ENCODE assay signal across 8 cellular contexts in the genomic region with DNA sequence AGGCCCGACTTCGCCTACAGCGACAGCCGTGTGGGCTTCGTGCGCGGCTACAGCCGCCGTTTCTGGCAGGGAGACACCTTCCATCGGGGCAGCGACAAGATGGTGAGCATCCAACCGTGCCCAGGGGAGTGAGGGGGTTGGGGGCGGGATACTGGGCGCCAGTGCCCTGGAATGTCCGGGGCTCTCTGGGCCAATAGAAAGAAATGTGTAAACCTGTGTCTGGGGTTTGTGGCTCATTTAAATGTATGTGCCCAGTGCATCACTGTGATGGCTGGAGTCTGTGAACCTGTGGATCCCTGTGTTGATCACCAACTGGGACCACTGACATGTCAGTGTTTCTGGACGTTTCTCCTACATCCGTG.
DNase-seq lines count a peak whose midpoint lies in the region; ATAC-seq and TF ChIP-seq lines count a peak whose summit lies in the region.

No MANE protein-coding gene starts in this region.

- peak overlapping the region; percentile 54 to 72 for H3K9ac ChIP-seq in mucosa of rectum (ENCODE audit: low read depth in 1 of 2, low read length in 2 of 2)

- in situ Hi-C loops in brain microvascular endothelial cell (cut with HindIII; ENCODE audit: low pct_ligation_motif_present, low sequenced_read_pairs) = no loop called here

- H3K4me1 ChIP-seq in mucosa of rectum (ENCODE audit: control insufficient read depth in 2 of 2, insufficient read depth in 2 of 2, low read length in 2 of 2) = peaks cover 15 to 24% of the 10 kb centered on the region in 2 donors

- H3K27me3 ChIP-seq in brain microvascular endothelial cell (replicated peaks) = no peaks in the 10 kb centered on the region
- H3K27me3 ChIP-seq in mucosa of rectum (ENCODE audit: control insufficient read depth in 2 of 2, insufficient read depth in 2 of 2, low read length in 2 of 2) = no peaks in the 10 kb centered on the region

- POLR2A ChIA-PET in AG04449 (lab: Yijun Ruan, JAX) = interaction anchor here (0.8 to 3.7 kb wide), 16 partner anchors 10 to 277 kb away, joined by 3 to 54 read pairs (median 6); partner anchors contain the start of genes CHP1, DLL4, EXD1 and VPS18

- H3K9me3 ChIP-seq in mucosa of rectum (ENCODE audit: control insufficient read depth in 2 of 2, low read length in 2 of 2) = no peaks in the 10 kb centered on the region

- DNase-seq in AG04449 (ENCODE audit: low read depth, low spot score) = no peak
- DNase-seq in brain microvascular endothelial cell = no peak
- DNase-seq in stimulated activated CD4-positive, alpha-beta T cell treated with anti-CD3 and anti-CD28 coated beads, Interleukin-4, amount 100 ng/mL, for 24 hours = no peak
- DNase-seq in AG20443 (ENCODE audit: low spot score) = no peak
- DNase-seq in stimulated activated naive CD4-positive, alpha-beta T cell (lab: John Stamatoyannopoulos, UW) = no peak

- H3K36me3 ChIP-seq in brain microvascular endothelial cell (replicated peaks) = no peaks in the 10 kb centered on the region
- H3K36me3 ChIP-seq in mucosa of rectum (ENCODE audit: control insufficient read depth in 2 of 2, insufficient read depth in 2 of 2, low read length in 2 of 2) = no peaks in the 10 kb centered on the region

- peak overlapping the region; percentile 96 for H3K4me3 ChIP-seq in AG04449 (ENCODE audit: low read depth, low read length)
- peak overlapping the region; percentile 69 for H3K4me3 ChIP-seq in brain microvascular endothelial cell (ENCODE audit: low read depth, low read length)
- peak overlapping the region; percentile 79 to 84 for H3K4me3 ChIP-seq in mucosa of rectum (ENCODE audit: low read length in 2 of 2)

- peak overlapping the region; percentile 11 for H3K27ac ChIP-seq in brain microvascular endothelial cell
- peak overlapping the region in 1 of 2 donors; percentile 53 for H3K27ac ChIP-seq in mucosa of rectum (ENCODE audit: low read depth in 2 of 2, low read length in 2 of 2)

- ATAC-seq in HG03108 (IDR thresholded peaks at IDR 0.05; ENCODE audit: unreplicated experiment) (peak; percentile 3), HG02885 (IDR thresholded peaks at IDR 0.05; ENCODE audit: poor library complexity, unreplicated experiment) (no peak)

- CTCF ChIA-PET in AG04449 (lab: Yijun Ruan, JAX) = interaction anchor here (1.0 to 6.7 kb wide), 8 partner anchors 10 to 68 kb away, joined by 3 to 115 read pairs (median 4); partner anchors contain the start of gene VPS18

- TF ChIP-seq CTCF in AG04449 (IDR thresholded peaks at IDR 0.05; ENCODE audit: insufficient read depth, low read length, missing control alignments) = no peak
- TF ChIP-seq CTCF in brain microvascular endothelial cell (IDR thresholded peaks at IDR 0.05; ENCODE audit: low read depth, low read length, missing control alignments) = no peak
